ENCODE assay signal across 1 cellular context in genomic region chr7:11192506-11192905, GRCh38.
TF ChIP-seq lines count a peak whose summit lies in the region.

No MANE protein-coding gene starts in this region.

TF ChIP-seq in H1, 55 proteins besides CTCF, POLR2A, EP300 and RAD21 (continued from another document):
- TF ChIP-seq GTF2F1 (IDR thresholded peaks at IDR 0.05; ENCODE audit: borderline replicate concordance, low read depth, low read length) = no peak
